In genomic region chr11:67427364-67427859, GRCh38 we compare ENCODE assay signal across 9 cellular contexts. TPM values are rescaled to one million over a fixed set of nuclear protein-coding genes. Genes with fewer than 3 reads are reported as not detected.
A peak's percentile ranks its signal among the peaks of the same experiment; 100 is the strongest.
DNase-seq lines count a peak whose midpoint lies in the region; ATAC-seq and TF ChIP-seq lines count a peak whose summit lies in the region.
"Not testable (repeated sequence)": the region's sequence is repeated elsewhere in the genome, so short reads cannot be mapped to it uniquely, and the experiment has no call there.
"Had no signal": no experiment of that assay in that cellular context is flagged by ENCODE, and none has a peak within 500 bp of the region (broad histone marks: within the 10 kb centered on the region; RNA-seq: fewer than 3 reads in every experiment).

No MANE protein-coding gene starts in this region.

- peak overlapping the region; percentile 95; the same call in 1 of the 2 replicates for H2AFZ ChIP-seq in Karpas-422 (ENCODE audit: low read length)

- POLR2A ChIA-PET in CD8-positive, alpha-beta T cell (lab: Charles Lee) = interaction anchor here (0.6 to 13.3 kb wide), 7 partner anchors 10 to 160 kb away, joined by 3 to 317 read pairs (median 6); partner anchors contain the start of genes CARNS1, PPP1CA, PTPRCAP and RAD9A

- peak overlapping the region; percentile 73 for H3K4me3 ChIP-seq in CD8-positive, alpha-beta T cell (ENCODE audit: low read depth, low read length)
- H3K4me3 ChIP-seq in Karpas-422 (ENCODE audit: low read length) (peak overlapping the region; percentile 87), brain microvascular endothelial cell (ENCODE audit: low read depth, low read length) (peak overlapping the region; percentile 88), fibroblast of mammary gland (ENCODE audit: control insufficient read depth, low read depth, low read length) (peak overlapping the region; percentile 99), lung (peak overlapping the region; percentile 52), thymus (ENCODE audit: low read length) (peak overlapping the region; percentile 91)

- peak overlapping the region; percentile 88 for H3K9ac ChIP-seq in Karpas-422 (ENCODE audit: low read length)

- peak overlapping the region; percentile 99 for H3K4me3 Mint-ChIP-seq in CD8-positive, alpha-beta T cell
- peak overlapping the region; percentile 98 for H3K4me3 Mint-ChIP-seq in activated CD4-positive, alpha-beta T cell treated with anti-CD3 and anti-CD28 coated beads, Interleukin-2, amount 10 ng/mL, durations not matched to agents 24 days and 14 days
- H3K4me3 Mint-ChIP-seq in progenitor cell of endocrine pancreas (ENCODE audit: low read depth) = peak overlapping the region; percentile 95

- peak overlapping the region; percentile 93 for H3K4me2 ChIP-seq in Karpas-422 (ENCODE audit: low read depth, low read length, poor library complexity, severe bottlenecking)

- H3K9me3 ChIP-seq in CD8-positive, alpha-beta T cell (ENCODE audit: low read length); Karpas-422 (ENCODE audit: low read length); lung (ENCODE audit: control insufficient read depth in 2 of 2, insufficient read depth in 1 of 2, low read length in 1 of 2); thymus (ENCODE audit: control insufficient read depth): not testable (repeated sequence)

- H4K20me1 ChIP-seq in Karpas-422 (ENCODE audit: insufficient read depth, low read depth, low read length) = not testable (repeated sequence)

- peak overlapping the region; percentile 95 for H3K27ac Mint-ChIP-seq in CD8-positive, alpha-beta T cell
- peak overlapping the region; percentile 97 for H3K27ac Mint-ChIP-seq in activated CD4-positive, alpha-beta T cell treated with anti-CD3 and anti-CD28 coated beads, Interleukin-2, amount 10 ng/mL, durations not matched to agents 24 days and 14 days
- H3K27ac Mint-ChIP-seq in progenitor cell of endocrine pancreas = peak overlapping the region; percentile 97

- CTCF ChIA-PET in CD8-positive, alpha-beta T cell (lab: Charles Lee) = interaction anchor here (0.7 to 2.1 kb wide), 4 partner anchors 9 to 76 kb away, joined by 3 to 11 read pairs (median 3); partner anchors contain the start of genes PPP1CA and PTPRCAP

- not testable (repeated sequence) for TF ChIP-seq CTCF in CD8-positive, alpha-beta T cell (IDR thresholded peaks at IDR 0.05); brain microvascular endothelial cell (IDR thresholded peaks at IDR 0.05; ENCODE audit: low read depth, low read length, missing control alignments); fibroblast of mammary gland (conservative IDR thresholded peaks at IDR 0.05; ENCODE audit: control insufficient read depth, insufficient read depth, low read depth, low read length); lung (IDR thresholded peaks at IDR 0.05; ENCODE audit: control extremely low read depth, extremely low read depth); progenitor cell of endocrine pancreas (IDR thresholded peaks at IDR 0.05; ENCODE audit: unreplicated experiment)

- not testable (repeated sequence) for H3K36me3 ChIP-seq in CD8-positive, alpha-beta T cell (ENCODE audit: insufficient read depth, low read length); Karpas-422 (ENCODE audit: insufficient read depth, low read length); brain microvascular endothelial cell (replicated peaks)
- H3K36me3 ChIP-seq in lung (ENCODE audit: control insufficient read depth in 2 of 2, insufficient read depth in 2 of 2, low read length in 2 of 2) (peaks cover 0 to 13% of the 10 kb centered on the region in 2 donors), thymus (ENCODE audit: control insufficient read depth, insufficient read depth) (peaks cover 25% of the 10 kb centered on the region)

- H3K9me3 Mint-ChIP-seq in CD8-positive, alpha-beta T cell; activated CD4-positive, alpha-beta T cell treated with anti-CD3 and anti-CD28 coated beads, Interleukin-2, amount 10 ng/mL, durations not matched to agents 24 days and 14 days; progenitor cell of endocrine pancreas (ENCODE audit: low read depth): not testable (repeated sequence)

- peaks cover 16% of the 10 kb centered on the region for H3K79me2 ChIP-seq in Karpas-422 (ENCODE audit: low read length)

- H3K4me1 Mint-ChIP-seq in CD8-positive, alpha-beta T cell (ENCODE audit: low read depth) = peaks cover 37% of the 10 kb centered on the region
- H3K4me1 Mint-ChIP-seq in activated CD4-positive, alpha-beta T cell treated with anti-CD3 and anti-CD28 coated beads, Interleukin-2, amount 10 ng/mL, durations not matched to agents 24 days and 14 days = peaks cover 31% of the 10 kb centered on the region
- H3K4me1 Mint-ChIP-seq in progenitor cell of endocrine pancreas (ENCODE audit: low read depth) = not testable (repeated sequence)

- DNase-seq in CD8-positive, alpha-beta T cell; Karpas-422; activated CD4-positive, alpha-beta T cell treated with anti-CD3 and anti-CD28 coated beads, Interleukin-2, amount 10 ng/mL, durations not matched to agents 24 days and 14 days; brain microvascular endothelial cell; fibroblast of mammary gland (ENCODE audit: low read depth); lung (ENCODE audit: low spot score); progenitor cell of endocrine pancreas (ENCODE audit: low spot score, unreplicated experiment): not testable (repeated sequence)

- H3K4me1 ChIP-seq in CD8-positive, alpha-beta T cell (ENCODE audit: insufficient read depth, low read length) = peaks cover 25% of the 10 kb centered on the region
- H3K4me1 ChIP-seq in Karpas-422 (ENCODE audit: low read length) (peaks cover 19% of the 10 kb centered on the region), lung (ENCODE audit: control insufficient read depth in 2 of 2, insufficient read depth in 2 of 2, low read length in 2 of 2) (peaks cover 0 to 10% of the 10 kb centered on the region in 2 donors), thymus (ENCODE audit: control insufficient read depth, insufficient read depth, low read length) (peaks cover 20% of the 10 kb centered on the region)

- H3K27ac ChIP-seq in CD8-positive, alpha-beta T cell (ENCODE audit: low read depth, low read length) = peak overlapping the region; percentile 86
- H3K27ac ChIP-seq in Karpas-422 (ENCODE audit: low read length) (peak overlapping the region; percentile 68), brain microvascular endothelial cell (peak overlapping the region; percentile 70), lung (ENCODE audit: low read depth in 1 of 2, low read length in 1 of 2) (peak overlapping the region in 1 of 2 donors; percentile 89), thymus (ENCODE audit: low read depth) (peak overlapping the region; percentile 89)

- ATAC-seq in CD8-positive, alpha-beta T cell; lung (ENCODE audit: insufficient read depth, low FRiP score): not testable (repeated sequence)

- H3K27me3 ChIP-seq in CD8-positive, alpha-beta T cell (ENCODE audit: insufficient read depth, low read length); Karpas-422 (ENCODE audit: low read length); brain microvascular endothelial cell (replicated peaks); lung (ENCODE audit: control insufficient read depth, insufficient read depth); thymus (ENCODE audit: control insufficient read depth, insufficient read depth): not testable (repeated sequence)

- H3K27me3 Mint-ChIP-seq in CD8-positive, alpha-beta T cell (ENCODE audit: low read depth); activated CD4-positive, alpha-beta T cell treated with anti-CD3 and anti-CD28 coated beads, Interleukin-2, amount 10 ng/mL, durations not matched to agents 24 days and 14 days; progenitor cell of endocrine pancreas: not testable (repeated sequence)

- not testable (repeated sequence) for H3K9me2 ChIP-seq in Karpas-422 (replicated peaks; ENCODE audit: insufficient read depth, low read length)

- H3K36me3 Mint-ChIP-seq in CD8-positive, alpha-beta T cell = peaks cover 27% of the 10 kb centered on the region
- H3K36me3 Mint-ChIP-seq in activated CD4-positive, alpha-beta T cell treated with anti-CD3 and anti-CD28 coated beads, Interleukin-2, amount 10 ng/mL, durations not matched to agents 24 days and 14 days (ENCODE audit: low read depth) = peaks cover 20% of the 10 kb centered on the region
- H3K36me3 Mint-ChIP-seq in progenitor cell of endocrine pancreas (ENCODE audit: insufficient read depth) = not testable (repeated sequence)

- 68 to 78% methylated on average over 19 of the region's 19 CpGs for WGBS in lung, 2 donors
- WGBS in thymus = 84% methylated on average over 19 of the region's 19 CpGs

- intact Hi-C loops in CD8-positive, alpha-beta T cell (cut with DNase I, micrococcal nuclease) = not testable (repeated sequence)
- intact Hi-C loops in activated CD4-positive, alpha-beta T cell treated with anti-CD3 and anti-CD28 coated beads, Interleukin-2, amount 10 ng/mL, durations not matched to agents 24 days and 14 days (cut with micrococcal nuclease) = loop anchor here (10.0 kb wide), 1 partner anchor 177 kb away; the partner anchor contains the start of gene NDUFV1

- in situ Hi-C loops in brain microvascular endothelial cell (cut with HindIII; ENCODE audit: low pct_ligation_motif_present, low sequenced_read_pairs) = not testable (repeated sequence)

RNA-seq across cellular contexts. Expression of gene RPS6KB2, which starts 0.9 kb away (rescaled TPM):
- 10 to 100 TPM; 71.8 to 76.2 TPM for total RNA-seq in CD8-positive, alpha-beta T cell
- 48.9 and 83.6 TPM in 2 replicates for total RNA-seq in Karpas-422 (2014; rRNA removed; shearing (Covaris generic); ENCODE audit: low replicate concordance)
- 79.3 and 83.1 TPM in 2 replicates for total RNA-seq in activated CD4-positive, alpha-beta T cell treated with anti-CD3 and anti-CD28 coated beads, Interleukin-2, amount 10 ng/mL, durations not matched to agents 24 days and 14 days
- total RNA-seq in lung = 10 to 100 TPM; 26.3 to 56.8 TPM
- polyA plus RNA-seq in lung = 10 to 100 TPM; 55.7 to 69.5 TPM
- 51.7 and 53.8 TPM in 2 replicates for total RNA-seq in progenitor cell of endocrine pancreas
- polyA plus RNA-seq in thymus = 76.8 TPM

RNA-seq across cellular contexts. Expression of gene PTPRCAP, which starts 10.1 kb away (rescaled TPM):
- total RNA-seq in CD8-positive, alpha-beta T cell = 100 to 1,000 TPM; 138 to 144 TPM
- total RNA-seq in Karpas-422 (2014; rRNA removed; shearing (Covaris generic); ENCODE audit: low replicate concordance) = 161 and 348 TPM in 2 replicates
- 85.1 and 90.3 TPM in 2 replicates for total RNA-seq in activated CD4-positive, alpha-beta T cell treated with anti-CD3 and anti-CD28 coated beads, Interleukin-2, amount 10 ng/mL, durations not matched to agents 24 days and 14 days
- 10 to 100 TPM in 1 of 2 donors, 1 to 10 TPM in 1; 8.8 to 13.7 TPM for total RNA-seq in lung
- 10 to 100 TPM; 10.8 to 19.0 TPM for polyA plus RNA-seq in lung
- total RNA-seq in progenitor cell of endocrine pancreas = 0.73 and 2.3 TPM in 2 replicates
- polyA plus RNA-seq in thymus = 151 TPM

RNA-seq across cellular contexts. Expression of gene CARNS1, which starts 11.9 kb away (rescaled TPM):
- 10 to 100 TPM; 11.2 to 12.1 TPM for total RNA-seq in CD8-positive, alpha-beta T cell
- total RNA-seq in Karpas-422 (2014; rRNA removed; shearing (Covaris generic); ENCODE audit: low replicate concordance) = 0.18 TPM in 1 of 2 replicates, not detected in the other
- 0.77 and 0.83 TPM in 2 replicates for total RNA-seq in activated CD4-positive, alpha-beta T cell treated with anti-CD3 and anti-CD28 coated beads, Interleukin-2, amount 10 ng/mL, durations not matched to agents 24 days and 14 days
- total RNA-seq in lung (1 to 10 TPM; 1.2 to 1.7 TPM), progenitor cell of endocrine pancreas (0.29 and 0.53 TPM in 2 replicates)
- polyA plus RNA-seq in lung (1 to 10 TPM in 1 of 2 donors, under 1 TPM in 1; 0.15 to 1.5 TPM), thymus (1.7 TPM)
- total RNA-seq: H4 had no signal

RNA-seq across cellular contexts. Expression of gene CORO1B, which starts 15.9 kb away (rescaled TPM):
- 1 to 10 TPM; 7.5 to 9.3 TPM for total RNA-seq in CD8-positive, alpha-beta T cell
- 15.5 and 40.6 TPM in 2 replicates for total RNA-seq in Karpas-422 (2014; rRNA removed; shearing (Covaris generic); ENCODE audit: low replicate concordance)
- 251 and 259 TPM in 2 replicates for total RNA-seq in activated CD4-positive, alpha-beta T cell treated with anti-CD3 and anti-CD28 coated beads, Interleukin-2, amount 10 ng/mL, durations not matched to agents 24 days and 14 days
- total RNA-seq in lung (100 to 1,000 TPM in 1 of 2 donors, 10 to 100 TPM in 1; 65.6 to 147 TPM), progenitor cell of endocrine pancreas (86.7 and 90.5 TPM in 2 replicates)
- polyA plus RNA-seq in lung (100 to 1,000 TPM; 108 to 130 TPM), thymus (32.3 TPM)

RNA-seq across cellular contexts. Expression of gene TBC1D10C, which starts 23.5 kb away (rescaled TPM):
- total RNA-seq in CD8-positive, alpha-beta T cell = 100 to 1,000 TPM; 197 to 201 TPM
- total RNA-seq in Karpas-422 (2014; rRNA removed; shearing (Covaris generic); ENCODE audit: low replicate concordance) = 52.4 and 122 TPM in 2 replicates
- 115 and 119 TPM in 2 replicates for total RNA-seq in activated CD4-positive, alpha-beta T cell treated with anti-CD3 and anti-CD28 coated beads, Interleukin-2, amount 10 ng/mL, durations not matched to agents 24 days and 14 days
- total RNA-seq in lung (10 to 100 TPM in 1 of 2 donors, 1 to 10 TPM in 1; 3.2 to 21.3 TPM), progenitor cell of endocrine pancreas (0.24 TPM in 1 of 2 replicates, not detected in the other)
- polyA plus RNA-seq in lung (10 to 100 TPM; 15.8 to 19.7 TPM), thymus (318 TPM)
- total RNA-seq: H4 had no signal
